Comparison of ENCODE assay signal across 8 cellular contexts in the genomic region with DNA sequence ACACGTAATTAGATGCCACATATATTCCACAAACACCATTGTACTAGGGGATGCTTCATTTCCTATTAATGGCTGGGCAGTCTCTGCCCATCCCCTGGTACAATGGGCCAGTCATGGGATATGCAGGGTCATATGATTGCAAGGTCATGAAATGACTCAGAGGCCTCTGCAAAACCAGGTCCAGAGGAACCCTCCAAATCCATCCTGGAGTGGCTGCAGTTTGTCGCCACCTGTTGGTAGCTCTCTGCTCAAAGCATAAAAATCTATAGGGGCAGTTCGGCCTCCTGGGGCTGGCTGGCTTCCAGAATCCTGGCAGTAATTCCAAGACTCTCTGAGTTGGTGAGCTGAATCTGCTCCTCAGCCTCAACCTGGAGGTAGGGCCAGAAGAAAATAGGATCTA. TPM values are rescaled to one million over a fixed set of nuclear protein-coding genes. Genes with fewer than 3 reads are reported as not detected.
DNase-seq lines count a peak whose midpoint lies in the region; ATAC-seq and TF ChIP-seq lines count a peak whose summit lies in the region.

No MANE protein-coding gene starts in this region.

- no peaks in the 10 kb centered on the region for H3K27me3 ChIP-seq in colonic mucosa
- H3K27me3 ChIP-seq in spleen (replicated peaks in 1 of 7) = no peaks in the 10 kb centered on the region

- 82 to 94% (median 91%) methylated on average over 3 of the region's 3 CpGs for WGBS in spleen, 5 donors

- H3K36me3 ChIP-seq in colonic mucosa (no peaks in the 10 kb centered on the region), spleen (no peaks in the 10 kb centered on the region)

- H3K27ac ChIP-seq in colonic mucosa (no peak overlapping the region), spleen (no peak overlapping the region)

- H3K9ac ChIP-seq in colonic mucosa (ENCODE audit: low read depth in 2 of 2, low read length in 2 of 2) = no peak overlapping the region

- DNase-seq in DMS53 (lab: John Stamatoyannopoulos, UW) = peak; percentile 39
- no peak for DNase-seq in DMS53 treated with DMSO at 0.1 percent for 48 hours (lab: John Stamatoyannopoulos, UW; ENCODE audit: unreplicated experiment)
- peak; percentile 15 for DNase-seq in T-helper 9 cell
- peak; percentile 47 for DNase-seq in colonic mucosa
- DNase-seq in stimulated activated CD4-positive, alpha-beta T cell treated with anti-CD3 and anti-CD28 coated beads, Interleukin-12 subunit alpha, Interleukin-12 subunit beta, amount 100 ng/mL, for 48 hours (ENCODE audit: low read depth in 2 of 3, low spot score in 1 of 3) = peak; percentile 3 to 38 (median 4)
- DNase-seq in left ventricle myocardium superior = no peak
- no peak for DNase-seq in mucosa of gallbladder (ENCODE audit: low spot score)
- no peak for DNase-seq in spleen

- intact Hi-C loops in colonic mucosa (cut with DNase I) (no loop called here), left ventricle myocardium superior (cut with micrococcal nuclease) (no loop called here), spleen (cut with DNase I; ENCODE audit: low total_unique reads) (no loop called here)

- H3K9me3 ChIP-seq in colonic mucosa = no peaks in the 10 kb centered on the region
- H3K9me3 ChIP-seq in spleen = peaks cover 0 to 12% (median 0%) of the 10 kb centered on the region in 8 donors

- no peak for ATAC-seq in left ventricle myocardium superior

- TF ChIP-seq POLR2A in spleen (IDR thresholded peaks at IDR 0.05) = no peak

- H3K4me3 ChIP-seq in colonic mucosa = no peak overlapping the region
- H3K4me3 ChIP-seq in spleen = no peak overlapping the region

- TF ChIP-seq CTCF in colonic mucosa (IDR thresholded peaks at IDR 0.05) = peak; percentile 44
- TF ChIP-seq CTCF in spleen (IDR thresholded peaks at IDR 0.05 in 8 of 11, conservative IDR thresholded peaks at IDR 0.05 in 3 of 11) = peak in 3 of 11 experiments; percentile 43 to 48 (median 43)

- H3K4me1 ChIP-seq in colonic mucosa (no peaks in the 10 kb centered on the region), spleen (no peaks in the 10 kb centered on the region)

RNA-seq across cellular contexts. Expression of a gene that starts 22.9 kb away (rescaled TPM):
- 10 to 100 TPM; 55.1 to 62.4 TPM for total RNA-seq in colonic mucosa
- 21.9 TPM for total RNA-seq in left ventricle myocardium superior
- total RNA-seq in mucosa of gallbladder = 42.2 TPM
- 10 to 100 TPM; 19.6 to 27.2 (median 22.0) TPM for total RNA-seq in spleen
- polyA plus RNA-seq in spleen = 10 to 100 TPM in 1 of 3 donors, 1 to 10 TPM in 2; 9.2 to 11.9 (median 9.4) TPM

RNA-seq across cellular contexts. Expression of a gene that starts 23.4 kb away (rescaled TPM):
- total RNA-seq in colonic mucosa (10 to 100 TPM; 15.1 to 20.0 TPM), left ventricle myocardium superior (4.7 TPM), mucosa of gallbladder (11.9 TPM), spleen (10 to 100 TPM in 2 of 7 donors, 1 to 10 TPM in 5; 5.3 to 11.9 (median 8.1) TPM)
- 1 to 10 TPM; 1.3 to 1.8 (median 1.6) TPM for polyA plus RNA-seq in spleen

Comparison
In these comparisons a context has a peak if more than half of its experiments do, and no peak if none do; other contexts are left out.
1. DNase-seq: peak in DMS53 (single experiment), T-helper 9 cell (single experiment), colonic mucosa (single experiment) and stimulated activated CD4-positive, alpha-beta T cell treated with anti-CD3 and anti-CD28 coated beads, Interleukin-12 subunit alpha, Interleukin-12 subunit beta, amount 100 ng/mL, for 48 hours (3 of 3); none in DMS53 treated with DMSO at 0.1 percent for 48 hours (single experiment), left ventricle myocardium superior (single experiment), mucosa of gallbladder (single experiment) and spleen (single experiment).